In the genomic region with DNA sequence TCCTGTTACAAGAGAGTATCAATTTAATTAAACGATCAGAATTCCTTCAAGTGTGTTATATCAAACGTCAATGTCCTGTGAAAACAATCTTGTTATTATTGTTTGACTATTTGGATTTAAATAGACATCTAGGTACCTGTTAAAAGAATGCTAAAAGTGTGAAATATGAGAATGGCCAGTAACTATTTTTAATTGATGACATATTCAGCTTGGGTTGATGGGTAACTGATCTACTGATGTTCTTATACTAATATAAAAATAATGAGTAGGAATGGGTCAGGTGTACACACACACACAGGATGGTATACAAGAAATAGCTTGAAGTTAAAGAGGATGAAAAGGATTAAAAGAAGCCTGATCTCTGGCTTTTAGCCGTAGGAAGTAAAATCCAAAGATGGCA, we compare ENCODE assay signal across 1 cellular context.
TF ChIP-seq lines count a peak whose summit lies in the region.

No MANE protein-coding gene starts in this region.

TF ChIP-seq in neural cell, 6 proteins besides CTCF, POLR2A, EP300 and RAD21 (continued from another document):
- TF ChIP-seq REST (IDR thresholded peaks at IDR 0.05; ENCODE audit: borderline replicate concordance): no peak
